1 cellular context compared by ENCODE assay signal in genomic region chr1:107597290-107597689, GRCh38.
TF ChIP-seq lines count a peak whose summit lies in the region.

No MANE protein-coding gene starts in this region.

TF ChIP-seq in HepG2, 621 proteins besides CTCF, POLR2A, EP300 and RAD21 (continued from another document and continues in another):
- TF ChIP-seq NFE2L1 (CRISPR knock-in tag; IDR thresholded peaks at IDR 0.05; ENCODE audit: borderline replicate concordance), result no peak
- TF ChIP-seq BHLHE40 (IDR thresholded peaks at IDR 0.05; ENCODE audit: low read length), result no peak
- no peak for TF ChIP-seq CREBL2 (CRISPR knock-in tag; IDR thresholded peaks at IDR 0.05; ENCODE audit: borderline replicate concordance)
- TF ChIP-seq FOXC1 (CRISPR knock-in tag; IDR thresholded peaks at IDR 0.05; ENCODE audit: borderline replicate concordance), result no peak
- TF ChIP-seq TRIM22 (IDR thresholded peaks at IDR 0.05), result no peak
- no peak for TF ChIP-seq SAFB2 (CRISPR knock-in tag; IDR thresholded peaks at IDR 0.05; ENCODE audit: borderline replicate concordance, low read depth)
- TF ChIP-seq NR2C2 (CRISPR knock-in tag; IDR thresholded peaks at IDR 0.05; ENCODE audit: borderline replicate concordance), result peak; percentile 65; the same call in 1 of the 2 replicates
- TF ChIP-seq GATAD2A (CRISPR knock-in tag; IDR thresholded peaks at IDR 0.05), result peak; percentile 87
- peak; percentile 66; the same call in 1 of the 2 replicates for TF ChIP-seq ZGPAT (CRISPR knock-in tag; IDR thresholded peaks at IDR 0.05)
- TF ChIP-seq ZNF572 (CRISPR knock-in tag; IDR thresholded peaks at IDR 0.05), result no peak
- peak; percentile 68 for TF ChIP-seq POGZ (CRISPR knock-in tag; IDR thresholded peaks at IDR 0.05)
- peak; percentile 76; the same call in 1 of the 2 replicates for TF ChIP-seq HOMEZ (CRISPR knock-in tag; IDR thresholded peaks at IDR 0.05; ENCODE audit: low read depth)
- TF ChIP-seq ZXDC (CRISPR knock-in tag; IDR thresholded peaks at IDR 0.05), result no peak
- peak; percentile 61; the same call in 1 of the 2 replicates for TF ChIP-seq KAT2B (IDR thresholded peaks at IDR 0.05; ENCODE audit: borderline replicate concordance, low read depth, low read length)
- TF ChIP-seq ZNF800 (CRISPR knock-in tag; IDR thresholded peaks at IDR 0.05), result 0 out of 2 replicates have a peak, but pooled peaks have one; percentile 21
- peak; percentile 90 for TF ChIP-seq CREM (IDR thresholded peaks at IDR 0.05)
- TF ChIP-seq CREM (CRISPR knock-in tag; IDR thresholded peaks at IDR 0.05), result no peak
- no peak for TF ChIP-seq ZBTB43 (CRISPR knock-in tag; conservative IDR thresholded peaks at IDR 0.05)
- no peak for TF ChIP-seq GZF1 (CRISPR knock-in tag; IDR thresholded peaks at IDR 0.05)
- no peak for TF ChIP-seq NBN (conservative IDR thresholded peaks at IDR 0.05)
- TF ChIP-seq TBX3 (IDR thresholded peaks at IDR 0.05; ENCODE audit: borderline replicate concordance), result peak; percentile 58; the same call in 1 of the 2 replicates
- no peak for TF ChIP-seq ATF7-NPFF (CRISPR knock-in tag; IDR thresholded peaks at IDR 0.05; ENCODE audit: low read depth)
- no peak for TF ChIP-seq ZNF160 (CRISPR knock-in tag; IDR thresholded peaks at IDR 0.05)
- no peak for TF ChIP-seq ZNF709 (CRISPR knock-in tag; IDR thresholded peaks at IDR 0.05)
- no peak for TF ChIP-seq HBP1 (CRISPR knock-in tag; IDR thresholded peaks at IDR 0.05; ENCODE audit: low read depth)
- TF ChIP-seq ATF1 (CRISPR knock-in tag; IDR thresholded peaks at IDR 0.05), result peak; percentile 2; the same call in 1 of the 2 replicates
- no peak for TF ChIP-seq ZNF747 (CRISPR knock-in tag; IDR thresholded peaks at IDR 0.05; ENCODE audit: borderline replicate concordance)
- no peak for TF ChIP-seq FOXK2 (IDR thresholded peaks at IDR 0.05)
- no peak for TF ChIP-seq SCMH1 (CRISPR knock-in tag; IDR thresholded peaks at IDR 0.05; ENCODE audit: borderline replicate concordance)
- TF ChIP-seq ZNF878 (CRISPR knock-in tag; IDR thresholded peaks at IDR 0.05), result no peak
- TF ChIP-seq ZHX1 (CRISPR knock-in tag; IDR thresholded peaks at IDR 0.05; ENCODE audit: low read depth), result no peak
- peak; percentile 69; the same call in 1 of the 2 replicates for TF ChIP-seq ATF2 (CRISPR knock-in tag; IDR thresholded peaks at IDR 0.05)
- peak; percentile 78 for TF ChIP-seq TEAD3 (CRISPR knock-in tag; optimal IDR thresholded peaks at IDR 0.05; ENCODE audit: borderline replicate concordance)
- no peak for TF ChIP-seq ZNF777 (CRISPR knock-in tag; IDR thresholded peaks at IDR 0.05)
- TF ChIP-seq FOXJ3 (CRISPR knock-in tag; IDR thresholded peaks at IDR 0.05; ENCODE audit: borderline replicate concordance), result peak; percentile 87
- no peak for TF ChIP-seq FOXM1 (CRISPR knock-in tag; IDR thresholded peaks at IDR 0.05)
- TF ChIP-seq ZBTB42 (CRISPR knock-in tag; IDR thresholded peaks at IDR 0.05), result no peak
- no peak for TF ChIP-seq ZNF781 (CRISPR knock-in tag; IDR thresholded peaks at IDR 0.05; ENCODE audit: borderline replicate concordance, not compliant biosample characterization)
- TF ChIP-seq ZNF770 (CRISPR knock-in tag; IDR thresholded peaks at IDR 0.05), result no peak
